In the genomic region with DNA sequence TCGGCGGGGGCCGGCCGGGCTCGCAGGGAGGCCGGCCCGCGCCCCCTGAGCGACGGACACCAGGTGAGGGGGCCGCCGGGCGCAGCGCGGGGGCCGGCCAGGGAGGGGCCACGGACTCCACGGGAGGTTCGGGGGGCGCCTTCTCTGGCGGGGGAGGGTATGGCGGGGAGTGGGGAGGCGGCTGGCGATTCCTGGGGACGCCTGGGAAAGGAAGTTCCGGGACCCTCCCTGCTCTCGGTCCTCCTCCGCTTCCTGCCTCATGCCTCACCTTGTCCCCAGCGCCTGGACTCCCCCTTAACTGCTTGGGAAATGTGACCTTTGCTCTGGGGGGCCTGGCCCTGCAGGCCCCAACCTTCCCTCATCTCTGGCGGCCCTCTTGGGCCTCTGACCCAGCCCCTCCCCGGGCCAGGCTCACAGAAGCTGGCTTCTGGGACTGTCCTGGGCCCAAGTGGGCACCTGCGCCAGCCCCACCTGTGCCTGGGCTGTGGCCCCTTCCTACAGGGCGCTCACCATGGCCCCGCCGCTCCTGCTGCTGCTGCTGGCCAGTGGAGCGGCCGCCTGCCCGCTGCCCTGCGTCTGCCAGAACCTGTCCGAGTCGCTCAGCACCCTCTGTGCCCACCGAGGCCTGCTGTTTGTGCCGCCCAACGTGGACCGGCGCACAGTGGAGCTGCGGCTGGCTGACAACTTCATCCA, we compare ENCODE assay signal across 8 cellular contexts. TPM values are rescaled to one million over a fixed set of nuclear protein-coding genes. Genes with fewer than 3 reads are reported as not detected.
DNase-seq lines count a peak whose midpoint lies in the region; ATAC-seq, FAIRE-seq and TF ChIP-seq lines count a peak whose summit lies in the region.

No MANE protein-coding gene starts in this region.

- no peak overlapping the region for H3K9ac ChIP-seq in kidney (ENCODE audit: low read length in 2 of 2)

- no peak for TF ChIP-seq POLR2A in H54 (IDR thresholded peaks at IDR 0.05; ENCODE audit: low read depth, low read length)

- no peak overlapping the region for H3K27ac ChIP-seq in kidney (ENCODE audit: low read depth in 2 of 2, low read length in 2 of 2)

- no peak for DNase-seq in AG09309 (ENCODE audit: low read depth)
- DNase-seq in H54 (ENCODE audit: insufficient read length, low spot score): peak; percentile 59
- DNase-seq in activated CD4-positive, alpha-beta memory T cell treated with anti-CD3 and anti-CD28 coated beads, Interleukin-2, amount 10 ng/mL, durations not matched to agents 7 days and 5 days: no peak
- DNase-seq in kidney: peak; percentile 80
- no peak for DNase-seq in type B pancreatic cell (ENCODE audit: extremely low spot score, unreplicated experiment)
- DNase-seq in NOMO-1 treated with DMSO at 0.1 percent for 48 hours (lab: John Stamatoyannopoulos, UW; ENCODE audit: unreplicated experiment): no peak
- no peak for DNase-seq in NCI-H2171 treated with DMSO at 0.1 percent for 48 hours (lab: John Stamatoyannopoulos, UW)

- TF ChIP-seq CTCF in AG09309 (IDR thresholded peaks at IDR 0.05; ENCODE audit: control insufficient read depth, insufficient read depth, low read depth, low read length, missing control alignments) (no peak), kidney (IDR thresholded peaks at IDR 0.05; ENCODE audit: borderline replicate concordance, extremely low read depth, insufficient read depth) (no peak), type B pancreatic cell (conservative IDR thresholded peaks at IDR 0.05) (no peak)

- peaks cover 18% of the 10 kb centered on the region for H3K4me1 Mint-ChIP-seq in activated CD4-positive, alpha-beta memory T cell treated with anti-CD3 and anti-CD28 coated beads, Interleukin-2, amount 10 ng/mL, durations not matched to agents 7 days and 5 days
- peaks cover 6% of the 10 kb centered on the region for H3K4me1 Mint-ChIP-seq in type B pancreatic cell (ENCODE audit: unreplicated experiment)

- H3K36me3 ChIP-seq in kidney (ENCODE audit: control insufficient read depth in 1 of 2, insufficient read depth in 2 of 2, low read length in 2 of 2): no peaks in the 10 kb centered on the region

- no peaks in the 10 kb centered on the region for H3K27me3 Mint-ChIP-seq in activated CD4-positive, alpha-beta memory T cell treated with anti-CD3 and anti-CD28 coated beads, Interleukin-2, amount 10 ng/mL, durations not matched to agents 7 days and 5 days
- H3K27me3 Mint-ChIP-seq in type B pancreatic cell: no peaks in the 10 kb centered on the region

- H3K9me3 Mint-ChIP-seq in activated CD4-positive, alpha-beta memory T cell treated with anti-CD3 and anti-CD28 coated beads, Interleukin-2, amount 10 ng/mL, durations not matched to agents 7 days and 5 days: no peaks in the 10 kb centered on the region
- H3K9me3 Mint-ChIP-seq in type B pancreatic cell: no peaks in the 10 kb centered on the region

- no peak for FAIRE-seq in H54 (lab: Jason Lieb, UNC)
- FAIRE-seq in kidney (lab: Jason Lieb, UNC): no peak

- no peaks in the 10 kb centered on the region for H3K9me3 ChIP-seq in kidney (ENCODE audit: control insufficient read depth in 1 of 2, low read length in 2 of 2)

- H3K4me3 Mint-ChIP-seq in activated CD4-positive, alpha-beta memory T cell treated with anti-CD3 and anti-CD28 coated beads, Interleukin-2, amount 10 ng/mL, durations not matched to agents 7 days and 5 days: peak overlapping the region; percentile 78
- H3K4me3 Mint-ChIP-seq in type B pancreatic cell: peak overlapping the region; percentile 80

- H3K4me1 ChIP-seq in kidney (ENCODE audit: control insufficient read depth in 1 of 2, insufficient read depth in 1 of 2, low read depth in 1 of 2, low read length in 2 of 2): peaks cover 0 to 5% of the 10 kb centered on the region in 2 donors

- H3K4me3 ChIP-seq in AG09309 (ENCODE audit: control insufficient read depth, low read depth, low read length) (peak overlapping the region; percentile 36), kidney (ENCODE audit: low read length in 2 of 2) (no peak overlapping the region)

- no peaks in the 10 kb centered on the region for H3K36me3 Mint-ChIP-seq in activated CD4-positive, alpha-beta memory T cell treated with anti-CD3 and anti-CD28 coated beads, Interleukin-2, amount 10 ng/mL, durations not matched to agents 7 days and 5 days (ENCODE audit: low read depth)
- H3K36me3 Mint-ChIP-seq in type B pancreatic cell: no peaks in the 10 kb centered on the region

- CTCF ChIA-PET in activated CD4-positive, alpha-beta memory T cell treated with anti-CD3 and anti-CD28 coated beads, Interleukin-2, amount 10 ng/mL, durations not matched to agents 7 days and 5 days (lab: Charles Lee): no interaction called here

- peak overlapping the region; percentile 75 for H3K27ac Mint-ChIP-seq in activated CD4-positive, alpha-beta memory T cell treated with anti-CD3 and anti-CD28 coated beads, Interleukin-2, amount 10 ng/mL, durations not matched to agents 7 days and 5 days
- no peak overlapping the region for H3K27ac Mint-ChIP-seq in type B pancreatic cell

- POLR2A ChIA-PET in activated CD4-positive, alpha-beta memory T cell treated with anti-CD3 and anti-CD28 coated beads, Interleukin-2, amount 10 ng/mL, durations not matched to agents 7 days and 5 days (lab: Charles Lee): interaction anchor here (1.6 kb wide), 1 partner anchor 15 kb away, joined by 7 read pairs; no protein-coding TSS in a partner anchor

- ATAC-seq in HG02870 (IDR thresholded peaks at IDR 0.05; ENCODE audit: unreplicated experiment): no peak

- intact Hi-C loops in kidney (cut with DNase I): no loop called here

RNA-seq across cellular contexts. Expression of gene LRFN4, which starts 0.5 kb away (rescaled TPM):
- 10 to 100 TPM; 23.2 to 28.3 TPM for total RNA-seq in activated CD4-positive, alpha-beta memory T cell treated with anti-CD3 and anti-CD28 coated beads, Interleukin-2, amount 10 ng/mL, durations not matched to agents 7 days and 5 days
- total RNA-seq in kidney: 22.3 TPM
- 6.8 TPM for polyA plus RNA-seq in kidney (ENCODE audit: insufficient read depth, low read depth, low replicate concordance)
- 10.1 and 28.5 TPM in 2 replicates for total RNA-seq in type B pancreatic cell (ENCODE audit: low replicate concordance)

RNA-seq across cellular contexts. Expression of gene RCE1, which starts 14.1 kb away (rescaled TPM):
- 10 to 100 TPM; 21.2 to 22.0 TPM for total RNA-seq in activated CD4-positive, alpha-beta memory T cell treated with anti-CD3 and anti-CD28 coated beads, Interleukin-2, amount 10 ng/mL, durations not matched to agents 7 days and 5 days
- total RNA-seq in kidney (22.3 TPM), type B pancreatic cell (ENCODE audit: low replicate concordance) (25.0 and 29.9 TPM in 2 replicates)
- 13.8 TPM for polyA plus RNA-seq in kidney (ENCODE audit: insufficient read depth, low read depth, low replicate concordance)

Comparison
In these comparisons a context has a peak if more than half of its experiments do, and no peak if none do; other contexts are left out.
1. DNase-seq: peak in H54 (single experiment) and kidney (single experiment); none in AG09309 (single experiment), activated CD4-positive, alpha-beta memory T cell treated with anti-CD3 and anti-CD28 coated beads, Interleukin-2, amount 10 ng/mL, durations not matched to agents 7 days and 5 days (single experiment), type B pancreatic cell (single experiment), NOMO-1 treated with DMSO at 0.1 percent for 48 hours (single experiment) and NCI-H2171 treated with DMSO at 0.1 percent for 48 hours (single experiment).